In genomic region chr13:40433577-40433976, GRCh38 we compare ENCODE assay signal across 10 cellular contexts.
A peak's percentile ranks its signal among the peaks of the same experiment; 100 is the strongest.
DNase-seq lines count a peak whose midpoint lies in the region; ATAC-seq and TF ChIP-seq lines count a peak whose summit lies in the region.
"Had no signal": no experiment of that assay in that cellular context is flagged by ENCODE, and none has a peak within 500 bp of the region (broad histone marks: within the 10 kb centered on the region; RNA-seq: fewer than 3 reads in every experiment).

No MANE protein-coding gene starts in this region.

- POLR2A ChIA-PET in activated CD4-positive, alpha-beta memory T cell treated with anti-CD3 and anti-CD28 coated beads for 36 hours (lab: Charles Lee): no interaction called here

- H3K4me1 Mint-ChIP-seq in activated CD4-positive, alpha-beta memory T cell treated with anti-CD3 and anti-CD28 coated beads for 36 hours (ENCODE audit: low read depth): peaks cover 44% of the 10 kb centered on the region

- no peaks in the 10 kb centered on the region for H3K27me3 Mint-ChIP-seq in activated CD4-positive, alpha-beta memory T cell treated with anti-CD3 and anti-CD28 coated beads for 36 hours

- ATAC-seq in GM18873 (IDR thresholded peaks at IDR 0.05; ENCODE audit: low FRiP score, unreplicated experiment) (peak; percentile 58), foreskin keratinocyte (no peak), HG03135 (IDR thresholded peaks at IDR 0.05; ENCODE audit: unreplicated experiment) (no peak)
- ATAC-seq: gastroesophageal sphincter had no signal

- DNase-seq in HT1080 (ENCODE audit: low read depth): peak; percentile 67
- DNase-seq in activated CD4-positive, alpha-beta memory T cell treated with anti-CD3 and anti-CD28 coated beads for 36 hours: peak; percentile 70
- DNase-seq in stimulated activated CD4-positive, alpha-beta T cell treated with anti-CD3 and anti-CD28 coated beads, Interleukin-1b, Interleukin-23, amount 100 ng/mL, for 48 hours: peak; percentile 32
- no peak for DNase-seq in NCI-H1105 (lab: John Stamatoyannopoulos, UW)
- DNase-seq in NCI-H82 treated with DMSO at 0.1 percent for 48 hours (lab: John Stamatoyannopoulos, UW; ENCODE audit: unreplicated experiment): no peak
- no peak for DNase-seq in foreskin keratinocyte
- DNase-seq: GOT3 had no signal

- intact Hi-C loops in activated CD4-positive, alpha-beta memory T cell treated with anti-CD3 and anti-CD28 coated beads for 36 hours (cut with micrococcal nuclease): no loop called here

- H3K27ac Mint-ChIP-seq in activated CD4-positive, alpha-beta memory T cell treated with anti-CD3 and anti-CD28 coated beads for 36 hours: peak overlapping the region; percentile 49

- CTCF ChIA-PET in activated CD4-positive, alpha-beta memory T cell treated with anti-CD3 and anti-CD28 coated beads for 36 hours (lab: Charles Lee): no interaction called here

- H3K27ac ChIP-seq in foreskin keratinocyte: no peak overlapping the region
- H3K27ac ChIP-seq: gastroesophageal sphincter had no signal

- TF ChIP-seq CTCF in foreskin keratinocyte (conservative IDR thresholded peaks at IDR 0.05): no peak

- no peaks in the 10 kb centered on the region for H3K36me3 Mint-ChIP-seq in activated CD4-positive, alpha-beta memory T cell treated with anti-CD3 and anti-CD28 coated beads for 36 hours

- H3K9me3 Mint-ChIP-seq in activated CD4-positive, alpha-beta memory T cell treated with anti-CD3 and anti-CD28 coated beads for 36 hours: no peaks in the 10 kb centered on the region

- H3K27me3 ChIP-seq in foreskin keratinocyte: no peaks in the 10 kb centered on the region
- H3K27me3 ChIP-seq: gastroesophageal sphincter had no signal

- no peak overlapping the region for H3K4me3 Mint-ChIP-seq in activated CD4-positive, alpha-beta memory T cell treated with anti-CD3 and anti-CD28 coated beads for 36 hours

- no peaks in the 10 kb centered on the region for H3K4me1 ChIP-seq in foreskin keratinocyte

Comparison
In these comparisons a context has a peak if more than half of its experiments do, and no peak if none do; other contexts are left out.
1. DNase-seq: peak in HT1080 (single experiment), activated CD4-positive, alpha-beta memory T cell treated with anti-CD3 and anti-CD28 coated beads for 36 hours (single experiment) and stimulated activated CD4-positive, alpha-beta T cell treated with anti-CD3 and anti-CD28 coated beads, Interleukin-1b, Interleukin-23, amount 100 ng/mL, for 48 hours (single experiment); none in NCI-H1105 (single experiment), NCI-H82 treated with DMSO at 0.1 percent for 48 hours (single experiment) and foreskin keratinocyte (0 of 2).